ENCODE assay signal across 1 cellular context in the genomic region with DNA sequence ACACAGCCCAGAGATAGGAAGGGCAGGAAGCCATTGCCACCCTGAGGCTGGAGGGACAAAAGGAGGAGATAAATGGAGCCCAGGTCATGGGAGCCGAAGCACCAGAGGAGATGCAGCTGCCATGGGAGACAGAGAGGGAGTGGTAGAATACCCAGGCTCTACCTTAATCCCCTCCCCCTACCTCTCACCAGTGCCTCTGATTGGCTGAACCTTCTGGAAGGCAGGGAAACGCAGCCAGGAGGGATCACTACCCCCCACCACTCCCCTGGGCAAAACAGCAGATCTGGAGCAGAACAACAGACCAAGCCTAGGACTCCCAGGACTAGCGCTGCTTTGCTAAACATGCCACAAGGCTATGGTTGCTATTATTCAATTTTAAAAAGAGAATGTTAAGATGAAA.
TF ChIP-seq lines count a peak whose summit lies in the region.

No MANE protein-coding gene starts in this region.

TF ChIP-seq in H1, 55 proteins besides CTCF, POLR2A, EP300 and RAD21:
- TF ChIP-seq, protein P1, sequence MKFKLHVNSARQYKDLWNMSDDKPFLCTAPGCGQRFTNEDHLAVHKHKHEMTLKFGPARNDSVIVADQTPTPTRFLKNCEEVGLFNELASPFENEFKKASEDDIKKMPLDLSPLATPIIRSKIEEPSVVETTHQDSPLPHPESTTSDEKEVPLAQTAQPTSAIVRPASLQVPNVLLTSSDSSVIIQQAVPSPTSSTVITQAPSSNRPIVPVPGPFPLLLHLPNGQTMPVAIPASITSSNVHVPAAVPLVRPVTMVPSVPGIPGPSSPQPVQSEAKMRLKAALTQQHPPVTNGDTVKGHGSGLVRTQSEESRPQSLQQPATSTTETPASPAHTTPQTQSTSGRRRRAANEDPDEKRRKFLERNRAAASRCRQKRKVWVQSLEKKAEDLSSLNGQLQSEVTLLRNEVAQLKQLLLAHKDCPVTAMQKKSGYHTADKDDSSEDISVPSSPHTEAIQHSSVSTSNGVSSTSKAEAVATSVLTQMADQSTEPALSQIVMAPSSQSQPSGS (IDR thresholded peaks at IDR 0.05; ENCODE audit: low read length): no peak
- TF ChIP-seq ASH2L (IDR thresholded peaks at IDR 0.05; ENCODE audit: low read length) (no peak), SIRT6 (IDR thresholded peaks at IDR 0.05; ENCODE audit: low read length) (no peak), FOSL1 (IDR thresholded peaks at IDR 0.05; ENCODE audit: insufficient read depth, low read depth, low read length) (no peak), CEBPB (IDR thresholded peaks at IDR 0.05; ENCODE audit: low read depth, low read length) (no peak), BCL11A (IDR thresholded peaks at IDR 0.05; ENCODE audit: low read depth in 2 of 2, low read length in 2 of 2) (no peak), NRF1 (IDR thresholded peaks at IDR 0.05; ENCODE audit: low read depth, low read length) (no peak), CREB1 (IDR thresholded peaks at IDR 0.05) (no peak), KDM5A (IDR thresholded peaks at IDR 0.05; ENCODE audit: low read length) (no peak), JUND (IDR thresholded peaks at IDR 0.05; ENCODE audit: low read length) (no peak), RNF2 (IDR thresholded peaks at IDR 0.05; ENCODE audit: borderline replicate concordance, low read depth, low read length, missing control alignments, poor library complexity, severe bottlenecking) (no peak), SP4 (IDR thresholded peaks at IDR 0.05; ENCODE audit: low read length) (no peak), TAF1 (IDR thresholded peaks at IDR 0.05; ENCODE audit: low read depth, low read length) (no peak), POLR2AphosphoS5 (IDR thresholded peaks at IDR 0.05; ENCODE audit: low read depth, low read length) (no peak), HDAC6 (IDR thresholded peaks at IDR 0.05; ENCODE audit: low read depth, low read length) (no peak)
- TF ChIP-seq, protein P2, sequence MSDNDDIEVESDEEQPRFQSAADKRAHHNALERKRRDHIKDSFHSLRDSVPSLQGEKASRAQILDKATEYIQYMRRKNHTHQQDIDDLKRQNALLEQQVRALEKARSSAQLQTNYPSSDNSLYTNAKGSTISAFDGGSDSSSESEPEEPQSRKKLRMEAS (IDR thresholded peaks at IDR 0.05): no peak
